ENCODE assay signal across 25 cellular contexts in the genomic region with DNA sequence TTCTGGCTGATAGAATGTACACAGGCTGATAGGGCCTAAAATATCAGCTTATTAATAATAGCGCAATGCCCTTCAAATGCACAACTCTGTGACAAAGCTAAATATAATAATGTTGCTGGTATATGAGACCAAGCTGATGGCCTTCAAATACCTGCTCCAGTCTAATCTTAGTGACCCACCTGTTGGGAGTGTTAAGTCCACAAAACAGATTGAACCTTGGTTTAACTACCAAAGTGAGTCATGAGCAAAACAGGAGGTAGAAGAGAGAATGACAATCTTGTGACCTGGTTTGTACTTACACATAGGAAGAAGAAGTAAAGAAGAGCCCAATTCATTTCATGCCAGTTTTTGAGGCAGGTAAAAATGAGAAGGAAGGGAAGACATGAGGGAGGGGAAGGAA.
DNase-seq lines count a peak whose midpoint lies in the region; ATAC-seq, FAIRE-seq and TF ChIP-seq lines count a peak whose summit lies in the region.
"Had no signal": no experiment of that assay in that cellular context is flagged by ENCODE, and none has a peak within 500 bp of the region (broad histone marks: within the 10 kb centered on the region; RNA-seq: fewer than 3 reads in every experiment).

No MANE protein-coding gene starts in this region.

- H3K36me3 Mint-ChIP-seq in nephron progenitor cell (ENCODE audit: low read depth): peaks cover 5% of the 10 kb centered on the region
- H3K36me3 Mint-ChIP-seq: CD4-positive, CD25-positive, alpha-beta regulatory T cell; CD8-positive, alpha-beta memory T cell; IgD-negative memory B cell had no signal

- H3K27ac ChIP-seq in hepatocyte (peak overlapping the region; percentile 92), small intestine (ENCODE audit: low read depth in 1 of 2, low read length in 1 of 2) (no peak overlapping the region), adrenal gland (no peak overlapping the region)

- no peaks in the 10 kb centered on the region for H3K27me3 ChIP-seq in hepatocyte
- H3K27me3 ChIP-seq in small intestine (ENCODE audit: control insufficient read depth in 2 of 2, insufficient read depth in 2 of 2, low read length in 2 of 2): no peaks in the 10 kb centered on the region
- no peaks in the 10 kb centered on the region for H3K27me3 ChIP-seq in adrenal gland
- H3K27me3 ChIP-seq: BE2C had no signal

- no peaks in the 10 kb centered on the region for H3K27me3 Mint-ChIP-seq in nephron progenitor cell (ENCODE audit: low read depth, poor library complexity)

- H3K4me3 ChIP-seq in hepatocyte (no peak overlapping the region), small intestine (ENCODE audit: low read depth in 1 of 2, low read length in 2 of 2) (no peak overlapping the region), adrenal gland (no peak overlapping the region)

- no peaks in the 10 kb centered on the region for H3K9me3 ChIP-seq in hepatocyte (ENCODE audit: low read depth)
- H3K9me3 ChIP-seq in small intestine (ENCODE audit: control insufficient read depth, low read depth): no peaks in the 10 kb centered on the region
- H3K9me3 ChIP-seq in adrenal gland (replicated peaks in 1 of 3): no peaks in the 10 kb centered on the region
- H3K9me3 ChIP-seq: BE2C had no signal

- H3K36me3 ChIP-seq in hepatocyte (replicated peaks; ENCODE audit: insufficient read depth, low read depth) (no peaks in the 10 kb centered on the region), small intestine (ENCODE audit: control insufficient read depth in 2 of 2, insufficient read depth in 2 of 2, low read length in 2 of 2) (no peaks in the 10 kb centered on the region), adrenal gland (replicated peaks in 1 of 2) (no peaks in the 10 kb centered on the region)
- H3K36me3 ChIP-seq: BE2C had no signal

- H3K79me2 ChIP-seq in hepatocyte: no peaks in the 10 kb centered on the region

- 71% methylated on average over 1 of the region's 1 CpG for WGBS in hepatocyte (ENCODE audit: low lambda C conversion rate, missing lambda C conversion rate)
- WGBS in small intestine, 3 donors: 83 to 87% (median 86%) methylated on average over 1 of the region's 1 CpG
- WGBS in adrenal gland, 4 donors: 92 to 98% (median 96%) methylated on average over 1 of the region's 1 CpG

- TF ChIP-seq POLR2A in adrenal gland (IDR thresholded peaks at IDR 0.05) (no peak), GM18505 (IDR thresholded peaks at IDR 0.05; ENCODE audit: borderline replicate concordance, extremely low read depth, insufficient read depth, insufficient read length) (no peak)

- H4K20me1 ChIP-seq in hepatocyte (ENCODE audit: insufficient read depth, poor library complexity, severe bottlenecking): no peaks in the 10 kb centered on the region

- peak; percentile 16 for DNase-seq in HuH-7.5 (ENCODE audit: low spot score)
- DNase-seq in hepatocyte (ENCODE audit: low spot score): peak; percentile 50
- DNase-seq in nephron progenitor cell: no peak
- DNase-seq in small intestine: peak; percentile 61
- no peak for DNase-seq in adrenal gland
- DNase-seq in DMS53 treated with DMSO at 0.1 percent for 48 hours (lab: John Stamatoyannopoulos, UW; ENCODE audit: unreplicated experiment): no peak
- DNase-seq: ACHN; BE2C; C1 segment of cervical spinal cord; CD4-positive, CD25-positive, alpha-beta regulatory T cell; CD8-positive, alpha-beta memory T cell; COR-L47; DMS79; GDM1; GOT3; H7; HFFc6; KBM-7 had no signal

- no peak overlapping the region for H3K4me3 Mint-ChIP-seq in nephron progenitor cell
- H3K4me3 Mint-ChIP-seq: CD4-positive, CD25-positive, alpha-beta regulatory T cell; CD8-positive, alpha-beta memory T cell; HFFc6; IgD-negative memory B cell had no signal

- H2AFZ ChIP-seq in hepatocyte: no peak overlapping the region

- H3K4me1 ChIP-seq in hepatocyte (ENCODE audit: insufficient read depth) (peaks cover 7% of the 10 kb centered on the region), small intestine (ENCODE audit: control insufficient read depth in 2 of 2, insufficient read depth in 1 of 2, low read depth in 1 of 2, low read length in 1 of 2) (no peaks in the 10 kb centered on the region), adrenal gland (replicated peaks in 1 of 2) (no peaks in the 10 kb centered on the region)
- H3K4me1 ChIP-seq: BE2C had no signal

- H3K27ac Mint-ChIP-seq in nephron progenitor cell: peak overlapping the region; percentile 3
- H3K27ac Mint-ChIP-seq: CD4-positive, CD25-positive, alpha-beta regulatory T cell; CD8-positive, alpha-beta memory T cell; HFFc6; IgD-negative memory B cell had no signal

- H3K9me3 Mint-ChIP-seq in nephron progenitor cell: peaks cover 16% of the 10 kb centered on the region
- H3K9me3 Mint-ChIP-seq: CD8-positive, alpha-beta memory T cell; IgD-negative memory B cell had no signal

- H3K4me1 Mint-ChIP-seq in nephron progenitor cell: no peaks in the 10 kb centered on the region
- H3K4me1 Mint-ChIP-seq: CD4-positive, CD25-positive, alpha-beta regulatory T cell; CD8-positive, alpha-beta memory T cell; IgD-negative memory B cell had no signal

- H3K4me2 ChIP-seq in hepatocyte: no peak overlapping the region

- ATAC-seq in HG02588 (IDR thresholded peaks at IDR 0.05; ENCODE audit: unreplicated experiment) (no peak), GM18505 (IDR thresholded peaks at IDR 0.05; ENCODE audit: unreplicated experiment) (no peak)
- ATAC-seq: HCT116 had no signal

- no peaks in the 10 kb centered on the region for H3K9me2 ChIP-seq in hepatocyte (replicated peaks; ENCODE audit: insufficient read depth)

- TF ChIP-seq CTCF in hepatocyte (IDR thresholded peaks at IDR 0.05; ENCODE audit: poor library complexity) (no peak), nephron progenitor cell (IDR thresholded peaks at IDR 0.05) (no peak), adrenal gland (IDR thresholded peaks at IDR 0.05) (no peak)

- FAIRE-seq in small intestine (lab: Jason Lieb, UNC): no peak
- FAIRE-seq: A204.1, D721Med, GM12892 had no signal

- intact Hi-C loops in adrenal gland (cut with DNase I): no loop called here

Comparison
In these comparisons a context has a peak if more than half of its experiments do, and no peak if none do; other contexts are left out.
1. DNase-seq: peak in HuH-7.5 (single experiment), hepatocyte (single experiment) and small intestine (single experiment); none in nephron progenitor cell (single experiment), adrenal gland (0 of 7) and DMS53 treated with DMSO at 0.1 percent for 48 hours (single experiment).